In the genomic region with DNA sequence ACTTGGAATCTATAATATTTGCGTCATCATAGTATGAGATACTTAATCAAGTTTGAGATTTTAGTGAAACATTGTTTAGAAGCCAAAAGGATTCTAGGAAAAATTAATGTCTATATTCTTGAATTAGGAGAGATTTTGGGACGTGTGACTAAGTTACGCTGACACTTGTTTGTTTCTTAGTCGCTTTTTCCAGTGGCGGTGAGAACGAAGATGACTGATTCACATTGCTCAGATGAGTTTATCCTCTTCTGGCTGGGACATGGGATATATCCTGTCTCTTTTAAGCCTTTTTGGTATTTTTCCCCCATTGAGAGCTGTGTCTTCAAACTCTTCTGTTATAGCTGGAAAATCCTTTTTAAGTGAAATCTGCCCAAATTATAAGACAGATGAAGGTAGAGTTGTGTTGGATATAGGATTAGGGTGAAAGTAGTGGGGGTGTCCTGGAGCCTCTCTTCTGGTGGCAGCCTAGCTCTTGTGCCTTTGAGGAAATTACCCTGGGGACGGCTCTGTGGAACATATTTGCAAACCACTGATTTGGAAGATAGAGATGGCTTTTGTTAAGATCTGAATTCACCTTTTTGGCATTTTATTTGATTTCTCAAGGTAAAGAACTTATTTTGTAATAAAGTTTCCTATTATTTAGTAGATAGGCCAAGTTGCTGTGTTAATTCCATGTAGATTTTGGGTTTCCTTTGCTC, we compare ENCODE assay signal across 20 cellular contexts. TPM values are rescaled to one million over a fixed set of nuclear protein-coding genes. Genes with fewer than 3 reads are reported as not detected.
A peak's percentile ranks its signal among the peaks of the same experiment; 100 is the strongest.
DNase-seq lines count a peak whose midpoint lies in the region; ATAC-seq and TF ChIP-seq lines count a peak whose summit lies in the region.
"Had no signal": no experiment of that assay in that cellular context is flagged by ENCODE, and none has a peak within 500 bp of the region (broad histone marks: within the 10 kb centered on the region; RNA-seq: fewer than 3 reads in every experiment).

No MANE protein-coding gene starts in this region.

- H3K9me3 Mint-ChIP-seq in activated CD4-positive, alpha-beta T cell treated with anti-CD3 and anti-CD28 coated beads, Interleukin-2, amount 10 ng/mL, durations not matched to agents 24 days and 14 days = no peaks in the 10 kb centered on the region
- H3K9me3 Mint-ChIP-seq in IgD-negative memory B cell = no peaks in the 10 kb centered on the region

- in situ Hi-C loops in gastrocnemius medialis (cut with MboI; ENCODE audit: low sequenced_read_pairs in 4 of 4) = no loop called here

- peaks cover 0 to 52% of the 10 kb centered on the region in 2 donors for H3K36me3 ChIP-seq in gastroesophageal sphincter
- H3K36me3 ChIP-seq in gastrocnemius medialis = peaks cover 0 to 40% of the 10 kb centered on the region in 2 donors

- TF ChIP-seq EP300 in gastroesophageal sphincter (IDR thresholded peaks at IDR 0.05) = no peak

- H3K27ac ChIP-seq in gastroesophageal sphincter = peak overlapping the region; percentile 67 to 87 (median 82)
- peak overlapping the region; percentile 73 to 80 (median 76) for H3K27ac ChIP-seq in gastrocnemius medialis
- no peak overlapping the region for H3K27ac ChIP-seq in dorsolateral prefrontal cortex
- H3K27ac ChIP-seq: C4-2B had no signal

- no peak for TF ChIP-seq CTCF in gastroesophageal sphincter (IDR thresholded peaks at IDR 0.05)
- no peak for TF ChIP-seq CTCF in gastrocnemius medialis (IDR thresholded peaks at IDR 0.05 in 4 of 5, conservative IDR thresholded peaks at IDR 0.05 in 1 of 5)
- TF ChIP-seq CTCF in dorsolateral prefrontal cortex (IDR thresholded peaks at IDR 0.05 in 54 of 56, conservative IDR thresholded peaks at IDR 0.05 in 2 of 56; ENCODE audit: low read depth in 1 of 56, partially characterized antibody in 56 of 56) = no peak

- H3K27ac Mint-ChIP-seq in activated CD4-positive, alpha-beta T cell treated with anti-CD3 and anti-CD28 coated beads, Interleukin-2, amount 10 ng/mL, durations not matched to agents 24 days and 14 days = peak overlapping the region; percentile 74
- H3K27ac Mint-ChIP-seq in IgD-negative memory B cell = peak overlapping the region in 2 of 3 donors; percentile 39 to 71
- H3K27ac Mint-ChIP-seq: T-helper 17 cell had no signal

- intact Hi-C loops in activated CD4-positive, alpha-beta T cell treated with anti-CD3 and anti-CD28 coated beads, Interleukin-2, amount 10 ng/mL, durations not matched to agents 24 days and 14 days (cut with micrococcal nuclease) = no loop called here
- intact Hi-C loops in gastrocnemius medialis (cut with DNase I; ENCODE audit: low total_unique reads) (no loop called here), dorsolateral prefrontal cortex (cut with DNase I) (no loop called here)

- H3K27me3 ChIP-seq in gastroesophageal sphincter (no peaks in the 10 kb centered on the region), gastrocnemius medialis (no peaks in the 10 kb centered on the region), dorsolateral prefrontal cortex (no peaks in the 10 kb centered on the region)

- H3K4me1 Mint-ChIP-seq in activated CD4-positive, alpha-beta T cell treated with anti-CD3 and anti-CD28 coated beads, Interleukin-2, amount 10 ng/mL, durations not matched to agents 24 days and 14 days = peaks cover 18% of the 10 kb centered on the region
- peaks cover 0 to 2% (median 0%) of the 10 kb centered on the region in 3 donors for H3K4me1 Mint-ChIP-seq in IgD-negative memory B cell

- no peak for DNase-seq in activated CD4-positive, alpha-beta T cell treated with anti-CD3 and anti-CD28 coated beads, Interleukin-2, amount 10 ng/mL, durations not matched to agents 24 days and 14 days
- DNase-seq in activated CD4-positive, alpha-beta T cell treated with anti-CD3 and anti-CD28 coated beads for 4 hours = no peak
- no peak for DNase-seq in gastrocnemius medialis
- DNase-seq in dorsolateral prefrontal cortex = no peak
- DNase-seq: activated CD4-positive, CD25-positive, alpha-beta regulatory T cell; amniotic stem cell; central memory CD4-positive, alpha-beta T cell; DMS53; effector CD8-positive, alpha-beta T cell; NCI-H2107; NCI-H526; SHP77; stimulated activated CD4-positive, alpha-beta T cell treated with anti-CD3 and anti-CD28 coated beads, Interleukin-12 subunit alpha, Interleukin-12 subunit beta, amount 100 ng/mL, for 4 hours; stimulated activated naive CD4-positive, alpha-beta T cell; T-helper 17 cell had no signal

- H3K36me3 Mint-ChIP-seq in activated CD4-positive, alpha-beta T cell treated with anti-CD3 and anti-CD28 coated beads, Interleukin-2, amount 10 ng/mL, durations not matched to agents 24 days and 14 days (ENCODE audit: low read depth) = peaks cover 40% of the 10 kb centered on the region
- H3K36me3 Mint-ChIP-seq in IgD-negative memory B cell = peaks cover 7% of the 10 kb centered on the region

- H3K9me3 ChIP-seq in gastroesophageal sphincter (no peaks in the 10 kb centered on the region), gastrocnemius medialis (no peaks in the 10 kb centered on the region)

- H3K4me3 Mint-ChIP-seq in activated CD4-positive, alpha-beta T cell treated with anti-CD3 and anti-CD28 coated beads, Interleukin-2, amount 10 ng/mL, durations not matched to agents 24 days and 14 days = no peak overlapping the region
- no peak overlapping the region for H3K4me3 Mint-ChIP-seq in IgD-negative memory B cell
- H3K4me3 Mint-ChIP-seq: T-helper 17 cell had no signal

- ATAC-seq in gastroesophageal sphincter (peak; percentile 14), gastrocnemius medialis (no peak), GM19395 (IDR thresholded peaks at IDR 0.05; ENCODE audit: unreplicated experiment) (no peak), HG03460 (IDR thresholded peaks at IDR 0.05; ENCODE audit: unreplicated experiment) (no peak)
- ATAC-seq: T-helper 17 cell had no signal

- no peaks in the 10 kb centered on the region for H3K27me3 Mint-ChIP-seq in activated CD4-positive, alpha-beta T cell treated with anti-CD3 and anti-CD28 coated beads, Interleukin-2, amount 10 ng/mL, durations not matched to agents 24 days and 14 days
- H3K27me3 Mint-ChIP-seq in IgD-negative memory B cell = no peaks in the 10 kb centered on the region
- H3K27me3 Mint-ChIP-seq: T-helper 17 cell had no signal

- H3K4me3 ChIP-seq in gastroesophageal sphincter (no peak overlapping the region), gastrocnemius medialis (no peak overlapping the region), dorsolateral prefrontal cortex (no peak overlapping the region)

- 52 to 60% methylated on average over 7 of the region's 7 CpGs for WGBS in gastroesophageal sphincter (ENCODE audit: low coverage in 1 of 2), 2 donors

- TF ChIP-seq POLR2A in gastroesophageal sphincter (IDR thresholded peaks at IDR 0.05) (no peak), gastrocnemius medialis (IDR thresholded peaks at IDR 0.05) (no peak)

- peaks cover 10 to 52% (median 17%) of the 10 kb centered on the region in 3 donors for H3K4me1 ChIP-seq in gastroesophageal sphincter
- peaks cover 23 to 25% of the 10 kb centered on the region in 2 donors for H3K4me1 ChIP-seq in gastrocnemius medialis

RNA-seq across cellular contexts. Expression of gene HTT, which starts 49.7 kb away (rescaled TPM):
- total RNA-seq in activated CD4-positive, alpha-beta T cell treated with anti-CD3 and anti-CD28 coated beads, Interleukin-2, amount 10 ng/mL, durations not matched to agents 24 days and 14 days = 67.4 and 70.6 TPM in 2 replicates
- polyA plus RNA-seq in IgD-negative memory B cell = 10.0 TPM
- total RNA-seq in gastroesophageal sphincter (10 to 100 TPM; 31.1 to 48.6 (median 43.0) TPM), gastrocnemius medialis (10 to 100 TPM; 23.5 to 73.0 (median 51.1) TPM), dorsolateral prefrontal cortex (100 to 1,000 TPM in 114 of 120 experiments, 10 to 100 TPM in 6; 81.8 to 165 (median 124) TPM)

RNA-seq across cellular contexts. Expression of gene HTT-AS, which starts 49.9 kb away (rescaled TPM):
- total RNA-seq in activated CD4-positive, alpha-beta T cell treated with anti-CD3 and anti-CD28 coated beads, Interleukin-2, amount 10 ng/mL, durations not matched to agents 24 days and 14 days = not detected in 2 replicates
- polyA plus RNA-seq in IgD-negative memory B cell = not detected
- total RNA-seq in gastroesophageal sphincter (not detected), gastrocnemius medialis (not detected), dorsolateral prefrontal cortex (1 to 10 TPM in 10 of 120 experiments, under 1 TPM in 1, not detected in 109; 0.79 to 3.0 (median 1.3) TPM)
- total RNA-seq: T-helper 17 cell had no signal

Comparison
In these comparisons a context has a peak if more than half of its experiments do, and no peak if none do; other contexts are left out.
1. H3K27ac ChIP-seq: peak in gastroesophageal sphincter (4 of 4) and gastrocnemius medialis (4 of 4); none in dorsolateral prefrontal cortex (0 of 59).